In the genomic region with DNA sequence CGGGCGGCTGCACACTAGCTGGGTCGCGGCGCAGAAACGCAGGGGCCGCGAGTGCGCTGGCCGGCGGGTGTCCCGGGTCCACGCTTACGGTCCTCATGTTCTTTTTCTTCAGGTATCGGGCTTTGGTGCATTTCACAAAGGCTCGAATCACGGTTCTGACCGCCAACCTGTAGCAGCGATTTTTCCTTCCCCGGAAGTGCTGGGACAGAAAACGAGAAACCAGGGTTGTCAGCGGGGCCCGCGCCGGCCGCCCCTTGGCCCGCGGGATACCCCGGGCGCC, we compare ENCODE assay signal across 8 cellular contexts. TPM values are rescaled to one million over a fixed set of nuclear protein-coding genes. Genes with fewer than 3 reads are reported as not detected.
DNase-seq lines count a peak whose midpoint lies in the region; ATAC-seq and TF ChIP-seq lines count a peak whose summit lies in the region.

No MANE protein-coding gene starts in this region.

- intact Hi-C loops in sigmoid colon (cut with DNase I), result no loop called here

- TF ChIP-seq POLR2A in sigmoid colon (IDR thresholded peaks at IDR 0.05), result no peak

- H3K4me3 ChIP-seq in fibroblast of the aortic adventitia (ENCODE audit: low read depth, low read length) (peak overlapping the region; percentile 82), sigmoid colon (peak overlapping the region; percentile 85 to 99 (median 96))

- 0 to 1% methylated on average over 30 of the region's 30 CpGs for WGBS in sigmoid colon, 2 donors

- peaks cover 0 to 39% (median 19%) of the 10 kb centered on the region in 4 donors for H3K36me3 ChIP-seq in sigmoid colon

- DNase-seq in RWPE1 (ENCODE audit: low spot score), result no peak
- no peak for DNase-seq in fibroblast of the aortic adventitia (ENCODE audit: low read depth)
- DNase-seq in sigmoid colon, result no peak
- DNase-seq in GOT3 (lab: John Stamatoyannopoulos, UW), result no peak
- no peak for DNase-seq in NCI-H1092 treated with DMSO at 0.1 percent for 48 hours (lab: John Stamatoyannopoulos, UW)
- DNase-seq in C1 segment of cervical spinal cord (lab: John Stamatoyannopoulos, UW), result no peak
- no peak for DNase-seq in RPMI8226

- H3K27ac ChIP-seq in RWPE1, result peak overlapping the region; percentile 82
- peak overlapping the region; percentile 86 to 95 (median 93) for H3K27ac ChIP-seq in sigmoid colon

- POLR2A ChIA-PET in RWPE1 (lab: Yijun Ruan, JAX; ENCODE audit: low non-redundant PET), result interaction anchor here (1.1 to 1.6 kb wide), 2 partner anchors 30 to 56 kb away, joined by 4 to 6 read pairs; no protein-coding TSS in a partner anchor

- TF ChIP-seq CTCF in RWPE1 (conservative IDR thresholded peaks at IDR 0.05; ENCODE audit: low read depth) (no peak), fibroblast of the aortic adventitia (IDR thresholded peaks at IDR 0.05; ENCODE audit: insufficient read depth, low read length) (no peak), sigmoid colon (IDR thresholded peaks at IDR 0.05) (no peak)

- no peaks in the 10 kb centered on the region for H3K27me3 ChIP-seq in sigmoid colon

- TF ChIP-seq EP300 in sigmoid colon (IDR thresholded peaks at IDR 0.05), result no peak

- H3K4me1 ChIP-seq in sigmoid colon, result peaks cover 0 to 44% (median 37%) of the 10 kb centered on the region in 4 donors

- CTCF ChIA-PET in RWPE1 (lab: Yijun Ruan, JAX), result interaction anchor here (1.0 to 3.0 kb wide), 2 partner anchors 27 to 34 kb away, joined by 7 to 15 read pairs; no protein-coding TSS in a partner anchor

- no peaks in the 10 kb centered on the region for H3K9me3 ChIP-seq in sigmoid colon

- ATAC-seq in GM21515 (IDR thresholded peaks at IDR 0.05; ENCODE audit: unreplicated experiment), result peak; percentile 7

RNA-seq across cellular contexts. Expression of a gene that starts 0.3 kb away (rescaled TPM):
- total RNA-seq in fibroblast of the aortic adventitia (ENCODE audit: low replicate concordance), result 104 and 123 TPM in 2 replicates
- 100 to 1,000 TPM; 133 to 235 (median 206) TPM for total RNA-seq in sigmoid colon
- 100 to 1,000 TPM; 155 to 216 (median 171) TPM for polyA plus RNA-seq in sigmoid colon

RNA-seq across cellular contexts. Expression of a gene that starts 7.6 kb away (rescaled TPM):
- 102 and 133 TPM in 2 replicates for total RNA-seq in fibroblast of the aortic adventitia (ENCODE audit: low replicate concordance)
- total RNA-seq in sigmoid colon, result 100 to 1,000 TPM; 139 to 375 (median 173) TPM
- polyA plus RNA-seq in sigmoid colon, result 10 to 100 TPM; 15.0 to 99.6 (median 16.2) TPM

RNA-seq across cellular contexts. Expression of a gene that starts 14.3 kb away (rescaled TPM):
- total RNA-seq in fibroblast of the aortic adventitia (ENCODE audit: low replicate concordance), result 1.7 and 2.4 TPM in 2 replicates
- total RNA-seq in sigmoid colon, result 10 to 100 TPM; 10.0 to 23.0 (median 15.8) TPM
- 1 to 10 TPM in 2 of 3 donors, under 1 TPM in 1; 0.69 to 5.4 (median 3.8) TPM for polyA plus RNA-seq in sigmoid colon

RNA-seq across cellular contexts. Expression of a gene that starts 28.7 kb away (rescaled TPM):
- 1.8 and 2.9 TPM in 2 replicates for total RNA-seq in fibroblast of the aortic adventitia (ENCODE audit: low replicate concordance)
- 100 to 1,000 TPM in 1 of 4 donors, 10 to 100 TPM in 3; 47.1 to 107 (median 71.1) TPM for total RNA-seq in sigmoid colon
- 10 to 100 TPM in 1 of 3 donors, 1 to 10 TPM in 2; 2.4 to 44.2 (median 3.7) TPM for polyA plus RNA-seq in sigmoid colon

RNA-seq across cellular contexts. Expression of a gene that starts 31.8 kb away (rescaled TPM):
- 71.1 and 82.0 TPM in 2 replicates for total RNA-seq in fibroblast of the aortic adventitia (ENCODE audit: low replicate concordance)
- total RNA-seq in sigmoid colon, result 100 to 1,000 TPM in 3 of 4 donors, 10 to 100 TPM in 1; 89.3 to 143 (median 124) TPM
- 100 to 1,000 TPM; 263 to 288 (median 271) TPM for polyA plus RNA-seq in sigmoid colon
